Comparison of ENCODE assay signal across 9 cellular contexts in the genomic region with DNA sequence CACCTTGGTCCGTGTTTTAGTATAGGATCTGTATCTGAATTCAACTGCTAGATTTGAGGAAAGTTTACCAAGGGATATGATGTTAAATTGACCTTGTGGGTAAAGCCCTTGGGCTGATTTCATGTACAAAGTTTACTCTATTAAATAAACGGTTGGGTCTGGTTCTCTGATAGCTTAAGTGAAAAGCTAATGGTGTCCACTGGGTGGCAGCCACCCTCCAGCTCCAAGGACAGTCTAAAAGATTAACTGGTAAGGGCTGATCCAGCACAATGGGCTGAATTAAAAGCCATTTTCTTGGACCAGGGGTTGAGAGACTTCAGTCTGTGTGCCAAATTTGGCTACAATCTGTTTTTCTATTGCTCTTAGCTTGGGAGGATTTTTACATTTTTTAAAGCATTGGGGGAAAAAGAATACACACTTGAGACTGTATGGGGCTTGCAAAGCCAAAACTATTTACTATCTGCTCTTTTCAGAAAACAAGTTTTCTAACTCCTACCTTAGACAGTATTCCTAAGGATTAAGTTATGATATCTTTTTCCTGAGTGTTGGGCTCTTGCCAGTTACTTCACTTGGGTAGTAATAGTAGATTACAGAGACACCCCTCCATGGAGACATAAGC.
A peak's percentile ranks its signal among the peaks of the same experiment; 100 is the strongest.
DNase-seq lines count a peak whose midpoint lies in the region; ATAC-seq and TF ChIP-seq lines count a peak whose summit lies in the region.
"Had no signal": no experiment of that assay in that cellular context is flagged by ENCODE, and none has a peak within 500 bp of the region (broad histone marks: within the 10 kb centered on the region; RNA-seq: fewer than 3 reads in every experiment).

No MANE protein-coding gene starts in this region.

- no peaks in the 10 kb centered on the region for H3K4me1 ChIP-seq in adrenal gland (replicated peaks in 1 of 2)
- H3K4me1 ChIP-seq: BLaER1 had no signal

- no peak overlapping the region for H3K4me3 ChIP-seq in adrenal gland
- H3K4me3 ChIP-seq: BLaER1 had no signal

- intact Hi-C loops in adrenal gland (cut with DNase I): loop anchor here in 1 of 2 donors (10.0 kb wide), 1 partner anchor 500 kb away; no protein-coding TSS in a partner anchor
- intact Hi-C loops in left ventricle myocardium superior (cut with micrococcal nuclease): no loop called here
- intact Hi-C loops in sciatic nerve (cut with DNase I): no loop called here

- TF ChIP-seq POLR2A in adrenal gland (IDR thresholded peaks at IDR 0.05): no peak

- peak; percentile 1 for DNase-seq in DMS153 (lab: John Stamatoyannopoulos, UW)
- DNase-seq in DMS153 treated with DMSO at 0.1 percent for 48 hours (lab: John Stamatoyannopoulos, UW; ENCODE audit: unreplicated experiment): no peak
- peak; percentile 30 for DNase-seq in NCI-H69 (lab: John Stamatoyannopoulos, UW)
- DNase-seq in adrenal gland: peak; percentile 48 to 84 (median 63)
- peak; percentile 53 for DNase-seq in left ventricle myocardium superior
- no peak for DNase-seq in sciatic nerve (ENCODE audit: low spot score)
- DNase-seq in DMS79 treated with DMSO at 0.1 percent for 48 hours (lab: John Stamatoyannopoulos, UW): no peak

- no peaks in the 10 kb centered on the region for H3K36me3 ChIP-seq in adrenal gland (replicated peaks in 1 of 2)
- H3K36me3 ChIP-seq: BLaER1 had no signal

- H3K27me3 ChIP-seq in adrenal gland: no peaks in the 10 kb centered on the region
- H3K27me3 ChIP-seq: BLaER1 had no signal

- H3K9me3 ChIP-seq in adrenal gland (replicated peaks in 1 of 3): no peaks in the 10 kb centered on the region

- peak; percentile 57 to 72 (median 67) for TF ChIP-seq CTCF in adrenal gland (IDR thresholded peaks at IDR 0.05)

- peak; percentile 76 for ATAC-seq in HG02678 (IDR thresholded peaks at IDR 0.05; ENCODE audit: unreplicated experiment)
- peak; percentile 96 for ATAC-seq in left ventricle myocardium superior
- ATAC-seq in sciatic nerve: peak; percentile 87

- 6 to 16% (median 14%) methylated on average over 2 of the region's 2 CpGs for WGBS in adrenal gland, 4 donors

- no peak overlapping the region for H3K27ac ChIP-seq in adrenal gland
- H3K27ac ChIP-seq: BLaER1 had no signal

Comparison
In these comparisons a context has a peak if more than half of its experiments do, and no peak if none do; other contexts are left out.
1. DNase-seq: peak in DMS153 (single experiment), NCI-H69 (single experiment), adrenal gland (7 of 7) and left ventricle myocardium superior (single experiment); none in DMS153 treated with DMSO at 0.1 percent for 48 hours (single experiment), sciatic nerve (single experiment) and DMS79 treated with DMSO at 0.1 percent for 48 hours (single experiment).
2. Peak in every context shown above with its lines, with median percentiles within 50 percentile points of each other: ATAC-seq.